ENCODE assay signal across 10 cellular contexts in genomic region chr1:66349277-66349676, GRCh38.
A peak's percentile ranks its signal among the peaks of the same experiment; 100 is the strongest.
DNase-seq lines count a peak whose midpoint lies in the region; ATAC-seq and TF ChIP-seq lines count a peak whose summit lies in the region.
"Had no signal": no experiment of that assay in that cellular context is flagged by ENCODE, and none has a peak within 500 bp of the region (broad histone marks: within the 10 kb centered on the region; RNA-seq: fewer than 3 reads in every experiment).

No MANE protein-coding gene starts in this region.

- H3K27me3 ChIP-seq in adipocyte (replicated peaks; ENCODE audit: control insufficient read depth, insufficient read depth, low read length) (no peaks in the 10 kb centered on the region), upper lobe of right lung (no peaks in the 10 kb centered on the region)

- no peak overlapping the region for H3K9ac ChIP-seq in adipocyte (ENCODE audit: low read length)

- peak overlapping the region; percentile 98 for H3K27ac Mint-ChIP-seq in memory B cell

- H3K4me3 Mint-ChIP-seq in memory B cell: peak overlapping the region; percentile 72

- intact Hi-C loops in Right ventricle myocardium inferior (cut with DNase I): no loop called here
- intact Hi-C loops in cardiac septum (cut with DNase I): loop anchor here (2.0 kb wide), 1 partner anchor 16 kb away; no protein-coding TSS in a partner anchor
- intact Hi-C loops in upper lobe of right lung (cut with DNase I): no loop called here

- H3K36me3 Mint-ChIP-seq in memory B cell: peaks cover 27% of the 10 kb centered on the region

- peaks cover 6% of the 10 kb centered on the region for H3K4me1 ChIP-seq in adipocyte (ENCODE audit: control insufficient read depth, insufficient read depth, low read length)
- peaks cover 45% of the 10 kb centered on the region for H3K4me1 ChIP-seq in upper lobe of right lung

- ATAC-seq in Right ventricle myocardium inferior: peak; percentile 60
- no peak for ATAC-seq in memory B cell (ENCODE audit: low read depth)
- ATAC-seq in upper lobe of right lung: no peak

- peaks cover 2% of the 10 kb centered on the region for H3K9me3 Mint-ChIP-seq in memory B cell

- no peaks in the 10 kb centered on the region for H3K9me3 ChIP-seq in adipocyte (ENCODE audit: control insufficient read depth, low read length)
- H3K9me3 ChIP-seq in upper lobe of right lung: no peaks in the 10 kb centered on the region

- DNase-seq in Right ventricle myocardium inferior (ENCODE audit: missing footprints) (no peak), cardiac septum (ENCODE audit: low spot score) (no peak), adipocyte (ENCODE audit: low read depth) (peak; percentile 20), memory B cell (ENCODE audit: low spot score in 2 of 2) (no peak), upper lobe of right lung (no peak), SKM-1 (lab: John Stamatoyannopoulos, UW; ENCODE audit: unreplicated experiment) (no peak), amniotic stem cell (lab: John Stamatoyannopoulos, UW) (no peak), NCI-H345 (lab: John Stamatoyannopoulos, UW) (no peak)
- DNase-seq: NCI-H2171 treated with DMSO at 0.1 percent for 48 hours; stimulated activated CD4-positive, alpha-beta T cell treated with anti-CD3 and anti-CD28 coated beads, Interleukin-4, amount 100 ng/mL, for 24 hours had no signal

- H3K27ac ChIP-seq in upper lobe of right lung: peak overlapping the region; percentile 20

- peaks cover 68% of the 10 kb centered on the region for H3K4me1 Mint-ChIP-seq in memory B cell

- no peaks in the 10 kb centered on the region for H3K27me3 Mint-ChIP-seq in memory B cell

- TF ChIP-seq CTCF in upper lobe of right lung (IDR thresholded peaks at IDR 0.05): no peak

- no peak overlapping the region for H3K4me3 ChIP-seq in adipocyte (ENCODE audit: low read length)
- H3K4me3 ChIP-seq in upper lobe of right lung: no peak overlapping the region

- no peaks in the 10 kb centered on the region for H3K36me3 ChIP-seq in adipocyte (ENCODE audit: control insufficient read depth, insufficient read depth, low read length, severe bottlenecking)
- no peaks in the 10 kb centered on the region for H3K36me3 ChIP-seq in upper lobe of right lung
